1 cellular context compared by ENCODE assay signal in the genomic region with DNA sequence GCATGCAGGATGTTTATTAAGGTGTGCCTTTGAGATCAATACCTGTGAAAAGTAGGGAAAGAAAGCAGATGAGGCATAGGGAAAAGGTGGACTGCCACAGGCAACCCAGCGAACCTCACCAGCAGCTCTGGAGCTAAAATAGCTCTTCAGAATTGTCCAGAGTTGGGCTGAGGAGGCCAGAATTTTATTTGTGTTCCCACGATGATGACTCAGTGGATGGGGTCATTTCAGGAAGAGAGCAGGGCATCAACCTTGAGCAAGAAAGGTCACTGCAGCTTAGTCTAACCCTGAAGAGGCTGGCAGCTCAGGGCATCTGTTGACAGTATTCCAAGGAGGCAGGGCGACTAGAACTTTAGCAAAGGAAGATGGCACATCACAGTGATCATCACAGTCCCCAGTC.
TF ChIP-seq lines count a peak whose summit lies in the region.

No MANE protein-coding gene starts in this region.

TF ChIP-seq in SK-N-SH, 30 proteins besides CTCF, POLR2A, EP300 and RAD21 (continued from another document):
- no peak for TF ChIP-seq REST (IDR thresholded peaks at IDR 0.05; ENCODE audit: low read depth, low read length)
- no peak for TF ChIP-seq JUND (IDR thresholded peaks at IDR 0.05)
- no peak for TF ChIP-seq ELF1 (IDR thresholded peaks at IDR 0.05)
- no peak for TF ChIP-seq IRF3 (IDR thresholded peaks at IDR 0.05; ENCODE audit: low read depth, low read length)
- TF ChIP-seq MEF2A (IDR thresholded peaks at IDR 0.05; ENCODE audit: borderline replicate concordance, low read depth): no peak
- TF ChIP-seq USF2 (IDR thresholded peaks at IDR 0.05; ENCODE audit: borderline replicate concordance, low read depth, low read length): no peak
- no peak for TF ChIP-seq FOXM1 (IDR thresholded peaks at IDR 0.05; ENCODE audit: low read depth)
- TF ChIP-seq EZH2phosphoT487 (IDR thresholded peaks at IDR 0.05; ENCODE audit: borderline replicate concordance, low read depth): no peak
